Comparison of ENCODE assay signal across 7 cellular contexts in the genomic region with DNA sequence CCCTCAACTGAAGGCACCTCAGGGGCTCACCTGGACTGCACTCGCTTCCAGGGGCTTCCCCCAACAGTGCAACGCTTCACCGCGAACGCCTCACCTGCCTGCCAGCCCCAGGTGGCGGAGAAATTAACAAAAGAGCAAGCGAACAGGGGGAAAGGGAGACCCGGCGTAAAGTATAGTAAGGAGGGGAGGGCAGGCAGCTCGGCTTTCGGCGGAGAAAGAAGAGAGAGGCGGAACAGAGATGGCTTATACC. TPM values are rescaled to one million over a fixed set of nuclear protein-coding genes. Genes with fewer than 3 reads are reported as not detected.
DNase-seq lines count a peak whose midpoint lies in the region; ATAC-seq, FAIRE-seq and TF ChIP-seq lines count a peak whose summit lies in the region.

No MANE protein-coding gene starts in this region.

- no peak for TF ChIP-seq POLR2A in adrenal gland (IDR thresholded peaks at IDR 0.05)
- no peak for TF ChIP-seq POLR2A in HepG2 (IDR thresholded peaks at IDR 0.05; ENCODE audit: insufficient read depth in 1 of 2, low read depth in 2 of 2, low read length in 2 of 2)

- DNase-seq in adrenal gland (no peak), HepG2 (ENCODE audit: low spot score) (no peak), tibial artery (no peak), epidermal melanocyte (ENCODE audit: insufficient read length, low spot score) (no peak)

- CTCF ChIA-PET in HepG2 (lab: Yijun Ruan, JAX; ENCODE audit: low intra/inter-chr PET ratio, low total read pairs), result no interaction called here

- POLR2A ChIA-PET in HepG2 (lab: Yijun Ruan, JAX), result interaction anchor here (1.0 to 2.7 kb wide), 4 partner anchors 18 to 38 kb away, joined by 3 to 25 read pairs (median 10); no protein-coding TSS in a partner anchor

- FAIRE-seq in HepG2 (lab: Jason Lieb, UNC), result no peak

- H3K27me3 ChIP-seq in HUES48 (ENCODE audit: control insufficient read depth, insufficient read depth, low read length), result peaks cover 9% of the 10 kb centered on the region; the same call in 1 of the 2 replicates
- no peaks in the 10 kb centered on the region for H3K27me3 ChIP-seq in adrenal gland
- peaks cover 0 to 28% of the 10 kb centered on the region in 2 experiments; a peak in 2 of 5 replicates for H3K27me3 ChIP-seq in HepG2 (ENCODE audit: control insufficient read depth in 1 of 2, insufficient read depth in 2 of 2, low read length in 2 of 2)
- no peaks in the 10 kb centered on the region for H3K27me3 ChIP-seq in tibial artery

- TSS peak; percentile 62 for BruUV-seq in HepG2 (replicated peaks; lab: Mats Ljungman, UMichigan)

- intact Hi-C loops in adrenal gland (cut with DNase I) (loop anchor here (5.0 to 10.0 kb wide), 2 partner anchors 82 to 100 kb away; no protein-coding TSS in a partner anchor), HepG2 (cut with micrococcal nuclease; ENCODE audit: unreplicated experiment) (loop anchor here (2.0 to 10.0 kb wide), 4 partner anchors 40 to 124 kb away; no protein-coding TSS in a partner anchor), tibial artery (cut with DNase I; ENCODE audit: low total_unique reads) (loop anchor here (5.0 kb wide), 1 partner anchor 85 kb away; no protein-coding TSS in a partner anchor)

- H3K9me3 ChIP-seq in HUES48 (ENCODE audit: control insufficient read depth, insufficient read depth, low read length) (no peaks in the 10 kb centered on the region), adrenal gland (replicated peaks in 1 of 3) (no peaks in the 10 kb centered on the region), HepG2 (ENCODE audit: low read length) (no peaks in the 10 kb centered on the region), tibial artery (no peaks in the 10 kb centered on the region)

- H3K27ac ChIP-seq in HUES48 (ENCODE audit: low read depth, low read length) (peak overlapping the region; percentile 92), adrenal gland (peak overlapping the region; percentile 2 to 93 (median 90)), HepG2 (ENCODE audit: extremely low read length, insufficient read depth, low read length) (no peak overlapping the region), tibial artery (peak overlapping the region; percentile 90 to 92)

- peak; percentile 8 for ATAC-seq in GM19372 (IDR thresholded peaks at IDR 0.05; ENCODE audit: low read depth, unreplicated experiment)
- peak; percentile 50 for ATAC-seq in HepG2
- ATAC-seq in GM18519 (IDR thresholded peaks at IDR 0.05; ENCODE audit: low FRiP score, unreplicated experiment), result no peak

- H3K36me3 ChIP-seq in HUES48 (ENCODE audit: control insufficient read depth, insufficient read depth, low read length), result no peaks in the 10 kb centered on the region
- H3K36me3 ChIP-seq in adrenal gland (replicated peaks in 1 of 2), result no peaks in the 10 kb centered on the region
- H3K36me3 ChIP-seq in HepG2 (replicated peaks in 1 of 2; ENCODE audit: control insufficient read depth in 1 of 2, insufficient read depth in 2 of 2, low read length in 2 of 2), result no peaks in the 10 kb centered on the region
- H3K36me3 ChIP-seq in tibial artery, result no peaks in the 10 kb centered on the region

- H4K20me1 ChIP-seq in HepG2 (ENCODE audit: insufficient read depth, low read length), result 0 out of 2 replicates have a peak, but pooled peaks cover 8% of the 10 kb centered on the region

- TF ChIP-seq CTCF in adrenal gland (IDR thresholded peaks at IDR 0.05), result peak in 1 of 6 experiments; percentile 1
- no peak for TF ChIP-seq CTCF in HepG2 (CRISPR knock-in tag; IDR thresholded peaks at IDR 0.05)
- no peak for TF ChIP-seq CTCF in tibial artery (IDR thresholded peaks at IDR 0.05)

- H3K4me2 ChIP-seq in HepG2 (ENCODE audit: low read depth, low read length), result peak overlapping the region; percentile 71

- peak overlapping the region; percentile 45 for H2AFZ ChIP-seq in HepG2 (ENCODE audit: low read length)

- TF ChIP-seq EP300 in HepG2 (IDR thresholded peaks at IDR 0.05; ENCODE audit: low read depth in 2 of 2, low read length in 2 of 2) (no peak), HepG2 (CRISPR knock-in tag; IDR thresholded peaks at IDR 0.05; ENCODE audit: borderline replicate concordance) (no peak)

- H3K4me3 ChIP-seq in HUES48 (ENCODE audit: low read depth, low read length) (peak overlapping the region; percentile 99), adrenal gland (peak overlapping the region in 3 of 4 donors; percentile 35 to 91 (median 75)), HepG2 (replicated peaks in 1 of 3; ENCODE audit: insufficient read depth in 1 of 3, low read depth in 2 of 3, low read length in 3 of 3) (peak overlapping the region; percentile 82 to 94 (median 89)), tibial artery (peak overlapping the region; percentile 72 to 84)

- no peak for TF ChIP-seq RAD21 in HepG2 (CRISPR knock-in tag; IDR thresholded peaks at IDR 0.05)

- in situ Hi-C loops in HepG2 (cut with HindIII; ENCODE audit: extremely low pct_ligation_motif_present, low pct_unique_long_range_greater_than_20kb), result loop anchor here (25.0 kb wide), 1 partner anchor 670 kb away; a partner anchor contains a TSS

- H3K4me1 ChIP-seq in HUES48 (ENCODE audit: control insufficient read depth, insufficient read depth, low read length) (peaks cover 45% of the 10 kb centered on the region), adrenal gland (replicated peaks in 1 of 2) (peaks cover 0 to 20% of the 10 kb centered on the region in 2 donors), HepG2 (ENCODE audit: insufficient read depth, low read length) (peaks cover 16% of the 10 kb centered on the region), tibial artery (peaks cover 0 to 26% (median 4%) of the 10 kb centered on the region in 4 donors)

- H3K9ac ChIP-seq in HUES48 (ENCODE audit: low read depth, low read length), result peak overlapping the region; percentile 92
- H3K9ac ChIP-seq in HepG2 (ENCODE audit: insufficient read depth, low read depth, low read length), result peak overlapping the region; percentile 66

- 0 to 1% (median 1%) methylated on average over 8 to 13 of the region's 13 CpGs for WGBS in adrenal gland, 4 donors
- WGBS in HepG2 (ENCODE audit: low lambda C conversion rate), result 0% methylated on average over 12 of the region's 13 CpGs

- no peaks in the 10 kb centered on the region for H3K79me2 ChIP-seq in HepG2 (ENCODE audit: insufficient read depth, low read length)

TF ChIP-seq in HepG2, 621 proteins besides CTCF, POLR2A, EP300 and RAD21 (continues in another document):
- TF ChIP-seq SALL1 (CRISPR knock-in tag; IDR thresholded peaks at IDR 0.05) (no peak), MAFF (IDR thresholded peaks at IDR 0.05; ENCODE audit: low read depth, low read length) (no peak), NFKB2 (CRISPR knock-in tag; IDR thresholded peaks at IDR 0.05; ENCODE audit: borderline replicate concordance) (0 out of 2 replicates have a peak, but pooled peaks have one; percentile 30), ZNF598 (CRISPR knock-in tag; IDR thresholded peaks at IDR 0.05; ENCODE audit: borderline replicate concordance) (no peak)
- TF ChIP-seq, protein P1, sequence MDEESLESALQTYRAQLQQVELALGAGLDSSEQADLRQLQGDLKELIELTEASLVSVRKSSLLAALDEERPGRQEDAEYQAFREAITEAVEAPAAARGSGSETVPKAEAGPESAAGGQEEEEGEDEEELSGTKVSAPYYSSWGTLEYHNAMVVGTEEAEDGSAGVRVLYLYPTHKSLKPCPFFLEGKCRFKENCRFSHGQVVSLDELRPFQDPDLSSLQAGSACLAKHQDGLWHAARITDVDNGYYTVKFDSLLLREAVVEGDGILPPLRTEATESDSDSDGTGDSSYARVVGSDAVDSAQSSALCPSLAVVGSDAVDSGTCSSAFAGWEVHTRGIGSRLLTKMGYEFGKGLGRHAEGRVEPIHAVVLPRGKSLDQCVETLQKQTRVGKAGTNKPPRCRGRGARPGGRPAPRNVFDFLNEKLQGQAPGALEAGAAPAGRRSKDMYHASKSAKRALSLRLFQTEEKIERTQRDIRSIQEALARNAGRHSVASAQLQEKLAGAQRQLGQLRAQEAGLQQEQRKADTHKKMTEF (CRISPR knock-in tag; IDR thresholded peaks at IDR 0.05), result no peak

RNA-seq across cellular contexts. Expression of a gene that starts 0.5 kb away (rescaled TPM):
- total RNA-seq in adrenal gland, result 10 to 100 TPM in 1 of 8 donors, 1 to 10 TPM in 7; 1.9 to 16.8 (median 5.8) TPM
- polyA plus RNA-seq in adrenal gland, result 1 to 10 TPM; 1.4 to 6.5 (median 4.0) TPM
- 1.6 and 2.8 TPM in 2 replicates for total RNA-seq in HepG2 (2016; rRNA removed; fragmentation: Illumina TruSeq; extraction: Trizol)
- total RNA-seq in HepG2 (2016; cell fraction: cytosol; rRNA removed; fragmentation: Illumina TruSeq; extraction: Trizol; ENCODE audit: low read depth), result 0.26 and 0.40 TPM in 2 replicates
- total RNA-seq in HepG2 (2016; cell fraction: insoluble cytoplasmic fraction; rRNA removed; fragmentation: Illumina TruSeq; extraction: Trizol), result 2.0 and 2.4 TPM in 2 replicates
- 0.93 and 1.1 TPM in 2 replicates for total RNA-seq in HepG2 (2016; cell fraction: membrane; rRNA removed; fragmentation: Illumina TruSeq; extraction: Trizol)
- total RNA-seq in HepG2 (2016; cell fraction: nucleus; rRNA removed; fragmentation: Illumina TruSeq; extraction: Trizol), result 1.3 and 1.9 TPM in 2 replicates
- polyA plus RNA-seq in HepG2 (2011; rRNA removed), result 0.85 and 0.90 TPM in 2 replicates
- polyA plus RNA-seq in HepG2 (2011; cell fraction: cytosol; rRNA removed), result 0.62 and 0.71 TPM in 2 replicates
- polyA plus RNA-seq in HepG2 (2011; cell fraction: nucleus; rRNA removed), result 0.37 and 0.73 TPM in 2 replicates
- 0.79 and 0.98 TPM in 2 replicates for polyA plus RNA-seq in HepG2 (2012)
- polyA plus RNA-seq in HepG2 (2016; cell fraction: cytosol; fragmentation: Illumina TruSeq; extraction: Trizol; ENCODE audit: low read depth), result 0.07 and 0.15 TPM in 2 replicates
- 1.9 TPM in 2 replicates for polyA plus RNA-seq in HepG2 (2016; cell fraction: insoluble cytoplasmic fraction; fragmentation: Illumina TruSeq; extraction: Trizol; ENCODE audit: low read depth)
- polyA plus RNA-seq in HepG2 (2016; cell fraction: membrane; fragmentation: Illumina TruSeq; extraction: Trizol; ENCODE audit: low read depth), result 0.37 and 0.52 TPM in 2 replicates
- polyA plus RNA-seq in HepG2 (2016; cell fraction: nucleus; fragmentation: Illumina TruSeq; extraction: Trizol; ENCODE audit: insufficient read depth, low read depth), result 1.1 and 1.4 TPM in 2 replicates
- 2.4 and 4.8 TPM in 2 replicates for polyA minus RNA-seq in HepG2 (2011; rRNA and poly(A)+ RNA removed; ENCODE audit: low replicate concordance)
- polyA minus RNA-seq in HepG2 (2011; cell fraction: cytosol; rRNA and poly(A)+ RNA removed), result 0.97 and 1.3 TPM in 2 replicates
- 2.4 and 3.6 TPM in 2 replicates for polyA minus RNA-seq in HepG2 (2011; cell fraction: nucleus; rRNA and poly(A)+ RNA removed)
